Comparison of ENCODE assay signal across 24 cellular contexts in genomic region chr3:123508176-123508575, GRCh38.
"Had no signal": no experiment of that assay in that cellular context is flagged by ENCODE, and none has a peak within 500 bp of the region (broad histone marks: within the 10 kb centered on the region; RNA-seq: fewer than 3 reads in every experiment).

No MANE protein-coding gene starts in this region.

- DNase-seq: activated CD4-positive, alpha-beta T cell treated with anti-CD3 and anti-CD28 coated beads for 48 hours; activated CD4-positive, alpha-beta T cell treated with anti-CD3 and anti-CD28 coated beads, Interleukin-2, amount 50 U/mL, for 4 hours; activated CD4-positive, CD25-positive, alpha-beta regulatory T cell treated with anti-CD3 and anti-CD28 coated beads, Interleukin-2, amount 50 U/mL, for 72 hours; activated CD8-positive, alpha-beta memory T cell treated with anti-CD3 and anti-CD28 coated beads, Interleukin-2, amount 50 U/mL, for 48 hours; activated CD8-positive, alpha-beta T cell treated with anti-CD3 and anti-CD28 coated beads, Interleukin-2, amount 10 ng/mL, durations not matched to agents 7 days and 5 days; activated naive CD4-positive, alpha-beta T cell; activated T-cell treated with anti-CD3 and anti-CD28 coated beads, Interleukin-2, amount 50 U/mL, for 1 hour; aorta; central memory CD4-positive, alpha-beta T cell; NCI-H1092; NCI-H1417; NCI-H1930; NCI-H345; NCI-H510A; NCI-H526 treated with DMSO at 0.1 percent for 48 hours; NK-92 treated with Interleukin-12 subunit alpha and Interleukin-12 subunit beta, amount 100 ng/mL, for 24 hours; OCI-M1; RPMI8226; SJCRH30; SK-N-SH; SW 1271 had no signal

- ATAC-seq: activated CD8-positive, alpha-beta T cell treated with anti-CD3 and anti-CD28 coated beads, Interleukin-2, amount 10 ng/mL, durations not matched to agents 7 days and 5 days; Panc1; Right ventricle myocardium inferior; WTC11 had no signal
